Comparison of ENCODE assay signal across 1 cellular context in genomic region chr19:35628264-35628564, GRCh38.
TF ChIP-seq lines count a peak whose summit lies in the region.

No MANE protein-coding gene starts in this region.

TF ChIP-seq in H1, 55 proteins besides CTCF, POLR2A, EP300 and RAD21:
- TF ChIP-seq GTF2F1 (IDR thresholded peaks at IDR 0.05; ENCODE audit: borderline replicate concordance, low read depth, low read length) (no peak), HDAC2 (IDR thresholded peaks at IDR 0.05; ENCODE audit: borderline replicate concordance in 1 of 2, low read depth in 2 of 2, low read length in 2 of 2) (no peak), TEAD4 (IDR thresholded peaks at IDR 0.05; ENCODE audit: low read depth, low read length) (no peak), CBX8 (IDR thresholded peaks at IDR 0.05; ENCODE audit: borderline replicate concordance, low read depth, low read length) (no peak), SP2 (IDR thresholded peaks at IDR 0.05; ENCODE audit: low read length) (no peak), SP1 (IDR thresholded peaks at IDR 0.05; ENCODE audit: low read depth, low read length) (no peak), HDAC6 (IDR thresholded peaks at IDR 0.05; ENCODE audit: low read depth, low read length) (no peak), SRF (IDR thresholded peaks at IDR 0.05; ENCODE audit: low read depth, low read length) (no peak), TCF12 (IDR thresholded peaks at IDR 0.05; ENCODE audit: low read depth, low read length) (no peak), POU5F1 (IDR thresholded peaks at IDR 0.05; ENCODE audit: low read depth, low read length) (no peak), SIN3A (conservative IDR thresholded peaks at IDR 0.05 in 1 of 2, IDR thresholded peaks at IDR 0.05 in 1 of 2; ENCODE audit: low read depth in 1 of 2, low read length in 2 of 2) (no peak), RNF2 (IDR thresholded peaks at IDR 0.05; ENCODE audit: borderline replicate concordance, low read depth, low read length, missing control alignments, poor library complexity, severe bottlenecking) (no peak), TAF1 (IDR thresholded peaks at IDR 0.05; ENCODE audit: low read depth, low read length) (no peak), MAFK (IDR thresholded peaks at IDR 0.05; ENCODE audit: low read depth, low read length) (no peak), EZH2 (IDR thresholded peaks at IDR 0.05; ENCODE audit: low read depth, low read length, severe bottlenecking) (no peak), BCL11A (IDR thresholded peaks at IDR 0.05; ENCODE audit: low read depth in 2 of 2, low read length in 2 of 2) (no peak), JUND (IDR thresholded peaks at IDR 0.05; ENCODE audit: low read length) (no peak), RXRA (IDR thresholded peaks at IDR 0.05; ENCODE audit: insufficient read depth, low read depth, low read length) (no peak), CREB1 (IDR thresholded peaks at IDR 0.05) (no peak), EGR1 (IDR thresholded peaks at IDR 0.05; ENCODE audit: borderline replicate concordance, low read depth, low read length) (no peak)
